ENCODE assay signal across 16 cellular contexts in genomic region chr3:186949281-186949982, GRCh38. TPM values are rescaled to one million over a fixed set of nuclear protein-coding genes. Genes with fewer than 3 reads are reported as not detected.
DNase-seq lines count a peak whose midpoint lies in the region; ATAC-seq, FAIRE-seq and TF ChIP-seq lines count a peak whose summit lies in the region.
"Had no signal": no experiment of that assay in that cellular context is flagged by ENCODE, and none has a peak within 500 bp of the region (broad histone marks: within the 10 kb centered on the region; RNA-seq: fewer than 3 reads in every experiment).

No MANE protein-coding gene starts in this region.

- H3K27ac ChIP-seq in breast epithelium = peak overlapping the region in 1 of 2 donors; percentile 68
- peak overlapping the region; percentile 34 for H3K27ac ChIP-seq in upper lobe of right lung
- H3K27ac ChIP-seq: SJCRH30 had no signal

- CTCF ChIA-PET in MCF 10A (lab: Yijun Ruan, JAX) = no interaction called here

- no TSS peak for BruUV-seq in MCF 10A (replicated peaks; lab: Mats Ljungman, UMichigan)

- peak overlapping the region; percentile 44 for H3K27ac Mint-ChIP-seq in MCF 10A (ENCODE audit: low read depth, unreplicated experiment)
- H3K27ac Mint-ChIP-seq: activated CD4-positive, alpha-beta T cell treated with anti-CD3 and anti-CD28 coated beads, Interleukin-2, amount 10 ng/mL, durations not matched to agents 7 days and 5 days had no signal

- H3K9me3 Mint-ChIP-seq in MCF 10A (ENCODE audit: unreplicated experiment) = no peaks in the 10 kb centered on the region

- H3K4me1 ChIP-seq in breast epithelium (no peaks in the 10 kb centered on the region), upper lobe of right lung (peaks cover 13% of the 10 kb centered on the region)
- H3K4me1 ChIP-seq: SJCRH30 had no signal

- intact Hi-C loops in MCF 10A (cut with micrococcal nuclease) (no loop called here), breast epithelium (cut with DNase I; ENCODE audit: low total_unique reads) (no loop called here), upper lobe of right lung (cut with DNase I) (no loop called here)

- POLR2A ChIA-PET in MCF 10A (lab: Yijun Ruan, JAX) = no interaction called here

- H3K4me1 Mint-ChIP-seq in MCF 10A (ENCODE audit: insufficient read depth, unreplicated experiment) = peaks cover 27% of the 10 kb centered on the region

- H3K27me3 ChIP-seq in breast epithelium (no peaks in the 10 kb centered on the region), bronchial epithelial cell (ENCODE audit: control insufficient read depth, insufficient read depth, low read length) (no peaks in the 10 kb centered on the region), upper lobe of right lung (no peaks in the 10 kb centered on the region)
- H3K27me3 ChIP-seq: BE2C, SJCRH30 had no signal

- H3K36me3 Mint-ChIP-seq in MCF 10A (ENCODE audit: insufficient read depth, unreplicated experiment) = no peaks in the 10 kb centered on the region

- H3K4me3 ChIP-seq in breast epithelium (no peak overlapping the region), bronchial epithelial cell (ENCODE audit: low read depth, low read length) (no peak overlapping the region), upper lobe of right lung (no peak overlapping the region)
- H3K4me3 ChIP-seq: SJCRH30 had no signal

- H3K9me3 ChIP-seq in breast epithelium (no peaks in the 10 kb centered on the region), upper lobe of right lung (no peaks in the 10 kb centered on the region)
- H3K9me3 ChIP-seq: BE2C, SJCRH30 had no signal

- TF ChIP-seq POLR2A in breast epithelium (IDR thresholded peaks at IDR 0.05) = no peak

- DNase-seq in MCF 10A (ENCODE audit: unreplicated experiment) = peak; percentile 22
- no peak for DNase-seq in breast epithelium (ENCODE audit: low spot score in 2 of 2)
- peak; percentile 75 for DNase-seq in bronchial epithelial cell (ENCODE audit: low read depth)
- DNase-seq in iris pigment epithelial cell (ENCODE audit: low read depth) = peak; percentile 46
- no peak for DNase-seq in upper lobe of right lung
- no peak for DNase-seq in OCI-M2 (lab: John Stamatoyannopoulos, UW; ENCODE audit: unreplicated experiment)
- DNase-seq in activated CD4-positive, alpha-beta T cell treated with anti-CD3 and anti-CD28 coated beads for 4 hours = no peak
- no peak for DNase-seq in GOT3 (lab: John Stamatoyannopoulos, UW)
- DNase-seq: activated CD4-positive, alpha-beta T cell treated with anti-CD3 and anti-CD28 coated beads, Interleukin-2, amount 10 ng/mL, durations not matched to agents 7 days and 5 days; amygdala; BE2C; H7; Kasumi-1; mesenchymal stem cell; NCI-H226; SJCRH30 had no signal

- no peak for ATAC-seq in upper lobe of right lung

- H3K36me3 ChIP-seq in breast epithelium (no peaks in the 10 kb centered on the region), bronchial epithelial cell (ENCODE audit: control insufficient read depth, insufficient read depth, low read length) (no peaks in the 10 kb centered on the region), upper lobe of right lung (no peaks in the 10 kb centered on the region)
- H3K36me3 ChIP-seq: BE2C, SJCRH30 had no signal

- TF ChIP-seq CTCF in MCF 10A (IDR thresholded peaks at IDR 0.05; ENCODE audit: unreplicated experiment) (no peak), breast epithelium (IDR thresholded peaks at IDR 0.05) (no peak), bronchial epithelial cell (IDR thresholded peaks at IDR 0.05; ENCODE audit: insufficient read depth, low read length, severe bottlenecking) (no peak), upper lobe of right lung (IDR thresholded peaks at IDR 0.05) (no peak)

- peak; percentile 55 for FAIRE-seq in bronchial epithelial cell (lab: Jason Lieb, UNC)

- no peaks in the 10 kb centered on the region for H3K27me3 Mint-ChIP-seq in MCF 10A (ENCODE audit: insufficient read depth, unreplicated experiment)
- H3K27me3 Mint-ChIP-seq: activated CD4-positive, alpha-beta T cell treated with anti-CD3 and anti-CD28 coated beads, Interleukin-2, amount 10 ng/mL, durations not matched to agents 7 days and 5 days had no signal

- H3K4me3 Mint-ChIP-seq in MCF 10A (ENCODE audit: unreplicated experiment) = no peak overlapping the region
- H3K4me3 Mint-ChIP-seq: activated CD4-positive, alpha-beta T cell treated with anti-CD3 and anti-CD28 coated beads, Interleukin-2, amount 10 ng/mL, durations not matched to agents 7 days and 5 days had no signal

RNA-seq across cellular contexts. Expression of gene ST6GAL1, which starts 19.1 kb away (rescaled TPM):
- 11.5 and 18.8 TPM in 2 replicates for total RNA-seq in MCF 10A (2022)
- total RNA-seq in breast epithelium = 10 to 100 TPM; 28.5 to 79.6 (median 42.3) TPM
- 5.5 and 8.6 TPM in 2 replicates for total RNA-seq in bronchial epithelial cell
- 116 TPM for total RNA-seq in upper lobe of right lung

Comparison
In these comparisons a context has a peak if more than half of its experiments do, and no peak if none do; other contexts are left out.
1. DNase-seq: peak in MCF 10A (single experiment), bronchial epithelial cell (single experiment) and iris pigment epithelial cell (single experiment); none in breast epithelium (0 of 2), upper lobe of right lung (single experiment), OCI-M2 (single experiment), activated CD4-positive, alpha-beta T cell treated with anti-CD3 and anti-CD28 coated beads for 4 hours (0 of 2) and GOT3 (single experiment).